1 cellular context compared by ENCODE assay signal in genomic region chr7:73431041-73431835, GRCh38.
TF ChIP-seq lines count a peak whose summit lies in the region.

No MANE protein-coding gene starts in this region.

TF ChIP-seq in HepG2, 621 proteins besides CTCF, POLR2A, EP300 and RAD21 (continued from another document):
- TF ChIP-seq NR2C2 (CRISPR knock-in tag; IDR thresholded peaks at IDR 0.05; ENCODE audit: borderline replicate concordance) (no peak), KDM2A (CRISPR knock-in tag; IDR thresholded peaks at IDR 0.05; ENCODE audit: borderline replicate concordance, low read depth) (0 out of 2 replicates have a peak, but pooled peaks have one; percentile 9), YEATS4 (CRISPR knock-in tag; IDR thresholded peaks at IDR 0.05; ENCODE audit: borderline replicate concordance) (no peak), ZNF7 (CRISPR knock-in tag; IDR thresholded peaks at IDR 0.05) (peak; percentile 67), ZNF451 (CRISPR knock-in tag; IDR thresholded peaks at IDR 0.05) (no peak), RBFOX2 (IDR thresholded peaks at IDR 0.05; ENCODE audit: low read depth, low read length) (no peak), NFAT5 (CRISPR knock-in tag; IDR thresholded peaks at IDR 0.05) (no peak)
- TF ChIP-seq, protein P1, sequence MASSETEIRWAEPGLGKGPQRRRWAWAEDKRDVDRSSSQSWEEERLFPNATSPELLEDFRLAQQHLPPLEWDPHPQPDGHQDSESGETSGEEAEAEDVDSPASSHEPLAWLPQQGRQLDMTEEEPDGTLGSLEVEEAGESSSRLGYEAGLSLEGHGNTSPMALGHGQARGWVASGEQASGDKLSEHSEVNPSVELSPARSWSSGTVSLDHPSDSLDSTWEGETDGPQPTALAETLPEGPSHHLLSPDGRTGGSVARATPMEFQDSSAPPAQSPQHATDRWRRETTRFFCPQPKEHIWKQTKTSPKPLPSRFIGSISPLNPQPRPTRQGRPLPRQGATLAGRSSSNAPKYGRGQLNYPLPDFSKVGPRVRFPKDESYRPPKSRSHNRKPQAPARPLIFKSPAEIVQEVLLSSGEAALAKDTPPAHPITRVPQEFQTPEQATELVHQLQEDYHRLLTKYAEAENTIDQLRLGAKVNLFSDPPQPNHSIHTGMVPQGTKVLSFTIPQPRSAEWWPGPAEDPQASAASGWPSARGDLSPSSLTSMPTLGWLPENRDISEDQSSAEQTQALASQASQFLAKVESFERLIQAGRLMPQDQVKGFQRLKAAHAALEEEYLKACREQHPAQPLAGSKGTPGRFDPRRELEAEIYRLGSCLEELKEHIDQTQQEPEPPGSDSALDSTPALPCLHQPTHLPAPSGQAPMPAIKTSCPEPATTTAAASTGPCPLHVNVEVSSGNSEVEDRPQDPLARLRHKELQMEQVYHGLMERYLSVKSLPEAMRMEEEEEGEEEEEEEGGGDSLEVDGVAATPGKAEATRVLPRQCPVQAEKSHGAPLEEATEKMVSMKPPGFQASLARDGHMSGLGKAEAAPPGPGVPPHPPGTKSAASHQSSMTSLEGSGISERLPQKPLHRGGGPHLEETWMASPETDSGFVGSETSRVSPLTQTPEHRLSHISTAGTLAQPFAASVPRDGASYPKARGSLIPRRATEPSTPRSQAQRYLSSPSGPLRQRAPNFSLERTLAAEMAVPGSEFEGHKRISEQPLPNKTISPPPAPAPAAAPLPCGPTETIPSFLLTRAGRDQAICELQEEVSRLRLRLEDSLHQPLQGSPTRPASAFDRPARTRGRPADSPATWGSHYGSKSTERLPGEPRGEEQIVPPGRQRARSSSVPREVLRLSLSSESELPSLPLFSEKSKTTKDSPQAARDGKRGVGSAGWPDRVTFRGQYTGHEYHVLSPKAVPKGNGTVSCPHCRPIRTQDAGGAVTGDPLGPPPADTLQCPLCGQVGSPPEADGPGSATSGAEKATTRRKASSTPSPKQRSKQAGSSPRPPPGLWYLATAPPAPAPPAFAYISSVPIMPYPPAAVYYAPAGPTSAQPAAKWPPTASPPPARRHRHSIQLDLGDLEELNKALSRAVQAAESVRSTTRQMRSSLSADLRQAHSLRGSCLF (CRISPR knock-in tag; IDR thresholded peaks at IDR 0.05; ENCODE audit: borderline replicate concordance) = no peak
- TF ChIP-seq, protein P2, sequence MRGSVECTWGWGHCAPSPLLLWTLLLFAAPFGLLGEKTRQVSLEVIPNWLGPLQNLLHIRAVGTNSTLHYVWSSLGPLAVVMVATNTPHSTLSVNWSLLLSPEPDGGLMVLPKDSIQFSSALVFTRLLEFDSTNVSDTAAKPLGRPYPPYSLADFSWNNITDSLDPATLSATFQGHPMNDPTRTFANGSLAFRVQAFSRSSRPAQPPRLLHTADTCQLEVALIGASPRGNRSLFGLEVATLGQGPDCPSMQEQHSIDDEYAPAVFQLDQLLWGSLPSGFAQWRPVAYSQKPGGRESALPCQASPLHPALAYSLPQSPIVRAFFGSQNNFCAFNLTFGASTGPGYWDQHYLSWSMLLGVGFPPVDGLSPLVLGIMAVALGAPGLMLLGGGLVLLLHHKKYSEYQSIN (CRISPR knock-in tag; IDR thresholded peaks at IDR 0.05; ENCODE audit: borderline replicate concordance) = no peak
